16 cellular contexts compared by ENCODE assay signal in genomic region chr9:121296213-121297127, GRCh38. TPM values are rescaled to one million over a fixed set of nuclear protein-coding genes. Genes with fewer than 3 reads are reported as not detected.
DNase-seq lines count a peak whose midpoint lies in the region; ATAC-seq and TF ChIP-seq lines count a peak whose summit lies in the region.
"Had no signal": no experiment of that assay in that cellular context is flagged by ENCODE, and none has a peak within 500 bp of the region (broad histone marks: within the 10 kb centered on the region; RNA-seq: fewer than 3 reads in every experiment).

No MANE protein-coding gene starts in this region.

- peaks cover 82 to 96% (median 93%) of the 10 kb centered on the region in 4 donors for H3K4me1 ChIP-seq in esophagus muscularis mucosa
- peaks cover 93% of the 10 kb centered on the region for H3K4me1 ChIP-seq in suprapubic skin

- H3K4me3 ChIP-seq in esophagus muscularis mucosa (no peak overlapping the region), suprapubic skin (no peak overlapping the region)

- H3K4me1 Mint-ChIP-seq in WTC11: peaks cover 27% of the 10 kb centered on the region
- H3K4me1 Mint-ChIP-seq in nephron: peaks cover 47% of the 10 kb centered on the region

- H3K36me3 ChIP-seq in esophagus muscularis mucosa (peaks cover 0 to 10% (median 2%) of the 10 kb centered on the region in 4 donors), suprapubic skin (no peaks in the 10 kb centered on the region)

- DNase-seq in WTC11 (ENCODE audit: low spot score) (no peak), esophagus muscularis mucosa (ENCODE audit: extremely low spot score) (no peak), suprapubic skin (ENCODE audit: low spot score in 2 of 2) (peak; percentile 60 to 61), HPDE6-E6E7 (ENCODE audit: extremely low spot score) (no peak)
- DNase-seq: activated T-cell treated with anti-CD3 and anti-CD28 coated beads for 4 hours; DMS53; naive thymus-derived CD4-positive, alpha-beta T cell; NCI-H1092 treated with DMSO at 0.1 percent for 48 hours; NCI-H345; SW 1271 had no signal

- CTCF ChIA-PET in WTC11 (lab: Charles Lee): interaction anchor here (0.7 to 4.2 kb wide), 3 partner anchors 9 to 24 kb away, joined by 3 to 19 read pairs (median 3); no protein-coding TSS in a partner anchor

- TF ChIP-seq CTCF in WTC11 (IDR thresholded peaks at IDR 0.05) (no peak), esophagus muscularis mucosa (IDR thresholded peaks at IDR 0.05) (no peak), nephron (IDR thresholded peaks at IDR 0.05; ENCODE audit: unreplicated experiment in 3 of 3) (no peak), suprapubic skin (IDR thresholded peaks at IDR 0.05) (no peak)

- H3K27me3 Mint-ChIP-seq in WTC11 (ENCODE audit: low read depth) (peaks cover 28% of the 10 kb centered on the region), nephron (ENCODE audit: low read depth) (no peaks in the 10 kb centered on the region)

- no peak for ATAC-seq in WTC11
- no peak for ATAC-seq in GM18858 (IDR thresholded peaks at IDR 0.05; ENCODE audit: unreplicated experiment)
- no peak for ATAC-seq in HG02981 (IDR thresholded peaks at IDR 0.05; ENCODE audit: unreplicated experiment)
- no peak for ATAC-seq in HG03442 (IDR thresholded peaks at IDR 0.05; ENCODE audit: unreplicated experiment)
- ATAC-seq: activated CD4-positive, CD25-positive, alpha-beta regulatory T cell treated with anti-CD3 and anti-CD28 coated beads, Interleukin-2, amount 50 U/mL, for 24 hours; naive thymus-derived CD4-positive, alpha-beta T cell had no signal

- H3K9me3 ChIP-seq in esophagus muscularis mucosa: no peaks in the 10 kb centered on the region
- H3K9me3 ChIP-seq in suprapubic skin: no peaks in the 10 kb centered on the region

- POLR2A ChIA-PET in WTC11 (lab: Charles Lee): interaction anchor here (1.0 kb wide), 1 partner anchor 95 kb away, joined by 3 read pairs; no protein-coding TSS in a partner anchor

- H3K36me3 Mint-ChIP-seq in WTC11 (no peaks in the 10 kb centered on the region), nephron (ENCODE audit: low read depth) (no peaks in the 10 kb centered on the region)

- no peak for TF ChIP-seq EP300 in esophagus muscularis mucosa (IDR thresholded peaks at IDR 0.05)
- TF ChIP-seq EP300 in suprapubic skin (IDR thresholded peaks at IDR 0.05): no peak

- H3K27me3 ChIP-seq in esophagus muscularis mucosa: no peaks in the 10 kb centered on the region
- no peaks in the 10 kb centered on the region for H3K27me3 ChIP-seq in suprapubic skin

- 65% methylated on average over 2 of the region's 7 CpGs for WGBS in esophagus muscularis mucosa
- WGBS in suprapubic skin: 74% methylated on average over 2 of the region's 7 CpGs

- H3K4me3 Mint-ChIP-seq in WTC11 (no peak overlapping the region), nephron (no peak overlapping the region)
- H3K4me3 Mint-ChIP-seq: B cell; naive thymus-derived CD4-positive, alpha-beta T cell had no signal

- no peaks in the 10 kb centered on the region for H3K9me3 Mint-ChIP-seq in WTC11
- no peaks in the 10 kb centered on the region for H3K9me3 Mint-ChIP-seq in nephron
- H3K9me3 Mint-ChIP-seq: naive thymus-derived CD4-positive, alpha-beta T cell had no signal

- H3K27ac ChIP-seq in esophagus muscularis mucosa (replicated peaks in 1 of 4) (peak overlapping the region; percentile 93 to 99 (median 95)), suprapubic skin (peak overlapping the region; percentile 81)

- intact Hi-C loops in esophagus muscularis mucosa (cut with DNase I): no loop called here

- TF ChIP-seq POLR2A in esophagus muscularis mucosa (IDR thresholded peaks at IDR 0.05; ENCODE audit: low read depth) (no peak), suprapubic skin (IDR thresholded peaks at IDR 0.05) (no peak)

- no peak overlapping the region for H3K27ac Mint-ChIP-seq in WTC11
- H3K27ac Mint-ChIP-seq in nephron: peak overlapping the region; percentile 59 to 95 (median 88)
- H3K27ac Mint-ChIP-seq: naive thymus-derived CD4-positive, alpha-beta T cell had no signal

TF ChIP-seq in WTC11, 78 proteins besides CTCF, POLR2A, EP300 and RAD21:
- no peak for TF ChIP-seq MXD4 (CRISPR knock-in tag; IDR thresholded peaks at IDR 0.05; ENCODE audit: borderline replicate concordance)
- TF ChIP-seq SMAD3 (CRISPR knock-in tag; IDR thresholded peaks at IDR 0.05; ENCODE audit: borderline replicate concordance): no peak
- TF ChIP-seq ETV6 (CRISPR knock-in tag; IDR thresholded peaks at IDR 0.05): no peak
- TF ChIP-seq ARID4B (CRISPR knock-in tag; IDR thresholded peaks at IDR 0.05; ENCODE audit: borderline replicate concordance): no peak
- no peak for TF ChIP-seq HMGA2 (CRISPR knock-in tag; IDR thresholded peaks at IDR 0.05)
- peak; percentile 63 for TF ChIP-seq GABPB1 (CRISPR knock-in tag; IDR thresholded peaks at IDR 0.05)
- TF ChIP-seq CREM (CRISPR knock-in tag; IDR thresholded peaks at IDR 0.05): no peak
- TF ChIP-seq E2F1 (CRISPR knock-in tag; IDR thresholded peaks at IDR 0.05): no peak
- TF ChIP-seq NFE2L1 (CRISPR knock-in tag; IDR thresholded peaks at IDR 0.05): no peak
- 0 out of 2 replicates have a peak, but pooled peaks have one; percentile 15 for TF ChIP-seq GTF2I (CRISPR knock-in tag; conservative IDR thresholded peaks at IDR 0.05)
- no peak for TF ChIP-seq SMAD4 (CRISPR knock-in tag; IDR thresholded peaks at IDR 0.05)
- TF ChIP-seq ELF4 (CRISPR knock-in tag; IDR thresholded peaks at IDR 0.05; ENCODE audit: low read depth): no peak
TF ChIP-seq in WTC11: peak in this region for 2.

RNA-seq across cellular contexts. Expression of gene GSN, which starts 28.5 kb away (rescaled TPM):
- total RNA-seq in WTC11 (2021) (47.0 to 57.3 TPM (median 54.9 TPM) in 3 replicates), esophagus muscularis mucosa (1,000 to 10,000 TPM; 2,509 to 3,811 (median 3,170) TPM), suprapubic skin (100 to 1,000 TPM; 681 to 944 (median 771) TPM)

Comparison
In these comparisons a context has a peak if more than half of its experiments do, and no peak if none do; other contexts are left out.
1. DNase-seq: peak in suprapubic skin (2 of 2); none in WTC11 (single experiment), esophagus muscularis mucosa (single experiment) and HPDE6-E6E7 (single experiment).
2. RNA of gene GSN, which starts 28.5 kb away (total RNA-seq): 2,509 to 3,811 TPM in esophagus muscularis mucosa and 681 to 944 TPM in suprapubic skin; 47.0 to 57.3 TPM in WTC11; every median in the first group is over 10 times any median in the second.